ENCODE assay signal across 26 cellular contexts in the genomic region with DNA sequence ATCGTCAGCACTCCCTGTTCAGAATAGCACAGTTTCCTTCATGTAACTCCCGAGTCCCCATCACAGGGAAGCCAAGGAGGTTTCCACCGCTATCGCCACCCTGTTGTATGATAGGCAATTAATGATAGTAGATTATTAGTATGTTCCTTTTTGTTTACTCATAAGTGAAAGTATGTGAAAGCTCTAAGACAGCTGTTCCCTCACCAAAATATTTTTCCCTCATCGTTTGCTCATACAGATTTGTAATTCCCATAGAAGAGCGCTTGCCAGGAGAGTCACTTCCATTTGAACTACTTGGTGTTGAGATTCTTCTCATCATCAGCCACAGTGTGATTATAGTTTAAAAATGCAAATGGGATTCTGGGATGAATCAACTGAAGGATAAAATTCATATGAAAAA.
"Had no signal": no experiment of that assay in that cellular context is flagged by ENCODE, and none has a peak within 500 bp of the region (broad histone marks: within the 10 kb centered on the region; RNA-seq: fewer than 3 reads in every experiment).

No MANE protein-coding gene starts in this region.

- DNase-seq: colonic mucosa; cortex of kidney; effector CD8-positive, alpha-beta T cell; effector memory CD8-positive, alpha-beta T cell; endodermal cell; erythroblast; esophagus squamous epithelium; foreskin fibroblast; gastrocnemius medialis; heart left ventricle; hypothalamus; immature natural killer cell; islet precursor cell; kidney; kidney glomerular epithelial cell; left colon; left ventricle myocardium superior; lower lobe of right lung; mesenchymal stem cell; mucosa of descending colon had no signal

- H3K27ac Mint-ChIP-seq: dendritic cell treated with granulocyte-macrophage colony-stimulating factor and Interleukin-4, amounts not matched to agents 40 ng/mL and 50 ng/mL, for 4 days; effector memory CD8-positive, alpha-beta T cell; endodermal cell; mesothelial cell of epicardium had no signal

- H3K4me1 ChIP-seq: colonic mucosa, esophagus squamous epithelium, lower lobe of right lung had no signal

- H3K27me3 ChIP-seq: colonic mucosa, esophagus squamous epithelium, gastrocnemius medialis, heart left ventricle, hepatocyte had no signal

- H3K4me2 ChIP-seq: hepatocyte had no signal

- H2AFZ ChIP-seq: hepatocyte had no signal

- ATAC-seq: effector memory CD8-positive, alpha-beta T cell; esophagus mucosa; gastrocnemius medialis; left colon; left lobe of liver; left ventricle myocardium superior; lower lobe of right lung; mucosa of descending colon had no signal

- H3K9me3 ChIP-seq: colonic mucosa, esophagus squamous epithelium, gastrocnemius medialis, heart left ventricle, lower lobe of right lung, mucosa of descending colon had no signal

- H3K4me3 Mint-ChIP-seq: dendritic cell treated with granulocyte-macrophage colony-stimulating factor and Interleukin-4, amounts not matched to agents 40 ng/mL and 50 ng/mL, for 4 days; effector memory CD8-positive, alpha-beta T cell; endodermal cell; immature natural killer cell; mesothelial cell of epicardium had no signal

- H3K27ac ChIP-seq: colonic mucosa, epithelial cell of prostate, esophagus squamous epithelium, gastrocnemius medialis, heart left ventricle, hepatocyte, lower lobe of right lung had no signal

- H3K27me3 Mint-ChIP-seq: dendritic cell treated with granulocyte-macrophage colony-stimulating factor and Interleukin-4, amounts not matched to agents 40 ng/mL and 50 ng/mL, for 4 days; effector memory CD8-positive, alpha-beta T cell had no signal

- H3K4me3 ChIP-seq: colonic mucosa, esophagus squamous epithelium, gastrocnemius medialis, heart left ventricle, hepatocyte, lower lobe of right lung, mucosa of descending colon had no signal

- H3K79me2 ChIP-seq: hepatocyte had no signal

- H3K4me1 Mint-ChIP-seq: endodermal cell had no signal

- H3K9me3 Mint-ChIP-seq: dendritic cell treated with granulocyte-macrophage colony-stimulating factor and Interleukin-4, amounts not matched to agents 40 ng/mL and 50 ng/mL, for 4 days; effector memory CD8-positive, alpha-beta T cell; endodermal cell; mesothelial cell of epicardium had no signal

- H3K36me3 Mint-ChIP-seq: mesothelial cell of epicardium had no signal

- H3K36me3 ChIP-seq: colonic mucosa, esophagus squamous epithelium, gastrocnemius medialis, heart left ventricle, lower lobe of right lung had no signal
